In the genomic region with DNA sequence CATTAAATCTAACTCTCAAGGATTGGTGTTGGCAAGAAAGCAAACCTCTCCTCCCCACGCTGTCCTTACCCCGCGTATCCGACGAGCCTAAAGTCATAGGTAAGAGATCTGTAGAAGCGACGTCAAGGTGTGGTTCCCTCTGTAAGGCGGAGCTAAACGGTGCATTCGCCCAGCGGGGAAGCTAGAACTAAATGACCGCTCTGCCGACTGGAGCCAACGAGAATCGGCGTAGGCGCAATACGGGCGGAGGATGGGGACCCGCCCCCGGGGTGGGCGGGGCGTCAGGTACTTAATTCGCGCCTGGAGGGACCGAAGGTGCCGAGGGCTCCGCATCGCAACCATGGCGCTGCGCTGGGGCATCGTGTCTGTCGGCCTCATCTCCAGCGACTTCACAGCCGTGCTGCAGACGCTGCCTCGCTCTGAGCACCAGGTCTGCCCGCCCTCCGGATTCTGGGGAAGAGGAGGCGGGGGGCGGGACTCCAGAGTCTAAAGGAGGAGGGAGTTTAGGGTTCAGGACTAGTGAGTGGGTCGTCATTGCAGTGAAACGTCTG, we compare ENCODE assay signal across 1 cellular context.
TF ChIP-seq lines count a peak whose summit lies in the region.

A gene (plus strand): TSS at position 318 of the 551 bp plus-strand sequence. CDS start 23 bp downstream, at position 341.

TF ChIP-seq in HepG2, 621 proteins besides CTCF, POLR2A, EP300 and RAD21 (continued from another document):
- TF ChIP-seq, protein P1, sequence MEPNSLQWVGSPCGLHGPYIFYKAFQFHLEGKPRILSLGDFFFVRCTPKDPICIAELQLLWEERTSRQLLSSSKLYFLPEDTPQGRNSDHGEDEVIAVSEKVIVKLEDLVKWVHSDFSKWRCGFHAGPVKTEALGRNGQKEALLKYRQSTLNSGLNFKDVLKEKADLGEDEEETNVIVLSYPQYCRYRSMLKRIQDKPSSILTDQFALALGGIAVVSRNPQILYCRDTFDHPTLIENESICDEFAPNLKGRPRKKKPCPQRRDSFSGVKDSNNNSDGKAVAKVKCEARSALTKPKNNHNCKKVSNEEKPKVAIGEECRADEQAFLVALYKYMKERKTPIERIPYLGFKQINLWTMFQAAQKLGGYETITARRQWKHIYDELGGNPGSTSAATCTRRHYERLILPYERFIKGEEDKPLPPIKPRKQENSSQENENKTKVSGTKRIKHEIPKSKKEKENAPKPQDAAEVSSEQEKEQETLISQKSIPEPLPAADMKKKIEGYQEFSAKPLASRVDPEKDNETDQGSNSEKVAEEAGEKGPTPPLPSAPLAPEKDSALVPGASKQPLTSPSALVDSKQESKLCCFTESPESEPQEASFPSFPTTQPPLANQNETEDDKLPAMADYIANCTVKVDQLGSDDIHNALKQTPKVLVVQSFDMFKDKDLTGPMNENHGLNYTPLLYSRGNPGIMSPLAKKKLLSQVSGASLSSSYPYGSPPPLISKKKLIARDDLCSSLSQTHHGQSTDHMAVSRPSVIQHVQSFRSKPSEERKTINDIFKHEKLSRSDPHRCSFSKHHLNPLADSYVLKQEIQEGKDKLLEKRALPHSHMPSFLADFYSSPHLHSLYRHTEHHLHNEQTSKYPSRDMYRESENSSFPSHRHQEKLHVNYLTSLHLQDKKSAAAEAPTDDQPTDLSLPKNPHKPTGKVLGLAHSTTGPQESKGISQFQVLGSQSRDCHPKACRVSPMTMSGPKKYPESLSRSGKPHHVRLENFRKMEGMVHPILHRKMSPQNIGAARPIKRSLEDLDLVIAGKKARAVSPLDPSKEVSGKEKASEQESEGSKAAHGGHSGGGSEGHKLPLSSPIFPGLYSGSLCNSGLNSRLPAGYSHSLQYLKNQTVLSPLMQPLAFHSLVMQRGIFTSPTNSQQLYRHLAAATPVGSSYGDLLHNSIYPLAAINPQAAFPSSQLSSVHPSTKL (CRISPR knock-in tag; IDR thresholded peaks at IDR 0.05), result peak; percentile 24
- TF ChIP-seq NAIF1 (CRISPR knock-in tag; IDR thresholded peaks at IDR 0.05; ENCODE audit: borderline replicate concordance) (peak; percentile 65; the same call in 1 of the 2 replicates), ZNF160 (CRISPR knock-in tag; IDR thresholded peaks at IDR 0.05) (no peak), NFYC (CRISPR knock-in tag; IDR thresholded peaks at IDR 0.05) (peak; percentile 35; the same call in 1 of the 2 replicates), ZNF543 (CRISPR knock-in tag; IDR thresholded peaks at IDR 0.05) (no peak)
